ENCODE assay signal across 8 cellular contexts in the genomic region with DNA sequence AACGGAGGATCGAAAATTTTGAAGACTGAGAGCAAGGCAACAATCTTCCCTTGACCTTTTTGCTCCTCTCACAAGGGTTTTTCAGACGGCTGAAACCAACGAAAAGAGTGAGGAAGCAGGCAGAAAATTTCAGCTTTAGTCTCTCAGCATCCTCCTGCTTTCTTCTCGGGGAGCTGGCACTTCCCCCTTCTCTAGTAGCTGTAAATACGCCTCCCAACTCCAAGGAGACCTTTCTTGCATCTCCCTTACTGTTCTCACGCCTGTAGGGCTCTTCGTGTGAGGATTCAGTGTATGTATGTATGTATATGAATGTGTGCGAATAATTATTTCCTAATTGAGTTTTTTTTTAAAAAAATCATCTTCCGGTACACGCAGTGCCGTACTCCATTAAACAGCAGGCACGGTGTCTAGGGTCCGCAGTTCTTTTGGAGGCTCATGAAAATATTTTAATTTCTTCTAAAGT.
DNase-seq lines count a peak whose midpoint lies in the region; ATAC-seq and TF ChIP-seq lines count a peak whose summit lies in the region.

No MANE protein-coding gene starts in this region.

- peak overlapping the region; percentile 84 for H3K27ac ChIP-seq in neuronal stem cell (replicated peaks; ENCODE audit: low read length)

- no peak overlapping the region for H2BK15ac ChIP-seq in neuronal stem cell (ENCODE audit: low read length)

- H3K4me2 ChIP-seq in neuronal stem cell (ENCODE audit: insufficient read depth, low read length, poor library complexity, severe bottlenecking) = peak overlapping the region; percentile 65

- H4K91ac ChIP-seq in neuronal stem cell (ENCODE audit: low read depth, low read length, poor library complexity) = no peak overlapping the region

- H3K27me3 ChIP-seq in neuronal stem cell (ENCODE audit: control insufficient read depth in 3 of 3, insufficient read depth in 3 of 3, low read depth in 1 of 3, low read length in 3 of 3) = no peaks in the 10 kb centered on the region

- H3K79me1 ChIP-seq in neuronal stem cell (ENCODE audit: low read depth, low read length) = no peaks in the 10 kb centered on the region

- no peak overlapping the region for H4K8ac ChIP-seq in neuronal stem cell (ENCODE audit: low read depth, low read length)

- H2BK5ac ChIP-seq in neuronal stem cell (ENCODE audit: low read length) = no peak overlapping the region

- H3K27me3 Mint-ChIP-seq in activated CD4-positive, alpha-beta memory T cell treated with anti-CD3 and anti-CD28 coated beads for 36 hours = no peaks in the 10 kb centered on the region

- H2BK120ac ChIP-seq in neuronal stem cell (ENCODE audit: low read depth, low read length) = no peak overlapping the region

- no CpG with 5 or more reads among the region's 14 CpGs for WGBS in neuronal stem cell (ENCODE audit: extremely low coverage in 2 of 2, insufficient read length in 2 of 2, insufficient replicate concordance in 1 of 2), 2 donors

- no peak overlapping the region for H3K4ac ChIP-seq in neuronal stem cell (ENCODE audit: low read length)

- no peak overlapping the region for H3K18ac ChIP-seq in neuronal stem cell (ENCODE audit: low read length)

- no peaks in the 10 kb centered on the region for H3K4me1 ChIP-seq in neuronal stem cell (ENCODE audit: control insufficient read depth in 2 of 2, insufficient read depth in 1 of 2, low read depth in 1 of 2, low read length in 2 of 2)

- H3K4me3 ChIP-seq in fibroblast of pulmonary artery (replicated peaks; ENCODE audit: low read depth, low read length) (peak overlapping the region; percentile 78), neuronal stem cell (ENCODE audit: low read length in 2 of 2) (peak overlapping the region; percentile 69 to 85)

- no peak overlapping the region for H3K14ac ChIP-seq in neuronal stem cell (ENCODE audit: low read length)

- intact Hi-C loops in activated CD4-positive, alpha-beta memory T cell treated with anti-CD3 and anti-CD28 coated beads for 36 hours (cut with micrococcal nuclease) = loop anchor here (2.0 to 10.0 kb wide), 7 partner anchors 26 to 960 kb away; a partner anchor contains a TSS

- peaks cover 2% of the 10 kb centered on the region for H3K36me3 Mint-ChIP-seq in activated CD4-positive, alpha-beta memory T cell treated with anti-CD3 and anti-CD28 coated beads for 36 hours

- no peaks in the 10 kb centered on the region for H3K9me3 Mint-ChIP-seq in activated CD4-positive, alpha-beta memory T cell treated with anti-CD3 and anti-CD28 coated beads for 36 hours

- H3K4me3 Mint-ChIP-seq in activated CD4-positive, alpha-beta memory T cell treated with anti-CD3 and anti-CD28 coated beads for 36 hours = peak overlapping the region; percentile 78

- ATAC-seq in GM21390 (IDR thresholded peaks at IDR 0.05; ENCODE audit: unreplicated experiment) = peak; percentile 11

- no peak overlapping the region for H2BK12ac ChIP-seq in neuronal stem cell (ENCODE audit: low read length)

- H3K4me1 Mint-ChIP-seq in activated CD4-positive, alpha-beta memory T cell treated with anti-CD3 and anti-CD28 coated beads for 36 hours (ENCODE audit: low read depth) = peaks cover 43% of the 10 kb centered on the region

- H3K36me3 ChIP-seq in neuronal stem cell (replicated peaks in 1 of 2; ENCODE audit: control insufficient read depth in 2 of 2, insufficient read depth in 2 of 2, low read length in 2 of 2) = no peaks in the 10 kb centered on the region

- CTCF ChIA-PET in activated CD4-positive, alpha-beta memory T cell treated with anti-CD3 and anti-CD28 coated beads for 36 hours (lab: Charles Lee) = interaction anchor here (0.7 to 2.7 kb wide), 7 partner anchors 10 to 423 kb away, joined by 3 to 20 read pairs (median 5); a partner anchor contains a TSS

- no peak overlapping the region for H2AK5ac ChIP-seq in neuronal stem cell (ENCODE audit: low read depth, low read length)

- H3K27ac Mint-ChIP-seq in activated CD4-positive, alpha-beta memory T cell treated with anti-CD3 and anti-CD28 coated beads for 36 hours = peak overlapping the region; percentile 93

- H3K9ac ChIP-seq in neuronal stem cell (ENCODE audit: low read depth, low read length, poor library complexity) = peak overlapping the region; percentile 67

- no peak overlapping the region for H3K23ac ChIP-seq in neuronal stem cell (ENCODE audit: low read depth, low read length, poor library complexity)

- TF ChIP-seq CTCF in fibroblast of pulmonary artery (IDR thresholded peaks at IDR 0.05; ENCODE audit: low read length, missing control alignments) = no peak

- DNase-seq in COLO668 (lab: John Stamatoyannopoulos, UW; ENCODE audit: unreplicated experiment) (peak; percentile 18), NCI-H1105 (lab: John Stamatoyannopoulos, UW) (peak; percentile 27), fibroblast of pulmonary artery (ENCODE audit: low read depth) (peak; percentile 46), neuronal stem cell (ENCODE audit: low spot score) (no peak)
- no peak for DNase-seq in activated CD4-positive, alpha-beta memory T cell treated with anti-CD3 and anti-CD28 coated beads for 36 hours
- no peak for DNase-seq in NK-92 treated with Interleukin-12 subunit alpha and Interleukin-12 subunit beta, amount 100 ng/mL, for 24 hours (lab: John Stamatoyannopoulos, UW)
- DNase-seq in stimulated activated CD4-positive, alpha-beta T cell treated with anti-CD3 and anti-CD28 coated beads, Interleukin-1b, Interleukin-23, amount 100 ng/mL, for 48 hours = no peak

- peak overlapping the region; percentile 76 for H2AFZ ChIP-seq in neuronal stem cell (ENCODE audit: low read length)

- POLR2A ChIA-PET in activated CD4-positive, alpha-beta memory T cell treated with anti-CD3 and anti-CD28 coated beads for 36 hours (lab: Charles Lee) = interaction anchor here (0.9 to 8.0 kb wide), 14 partner anchors 11 to 975 kb away, joined by 3 to 202 read pairs (median 18); a partner anchor contains a TSS

- no peaks in the 10 kb centered on the region for H3K9me3 ChIP-seq in neuronal stem cell (replicated peaks in 1 of 2; ENCODE audit: control insufficient read depth in 2 of 2, insufficient read depth in 1 of 2, low read depth in 1 of 2, low read length in 2 of 2)

Comparison
In these comparisons a context has a peak if more than half of its experiments do, and no peak if none do; other contexts are left out.
1. DNase-seq: peak in COLO668 (single experiment), NCI-H1105 (single experiment) and fibroblast of pulmonary artery (single experiment); none in activated CD4-positive, alpha-beta memory T cell treated with anti-CD3 and anti-CD28 coated beads for 36 hours (single experiment), neuronal stem cell (single experiment), NK-92 treated with Interleukin-12 subunit alpha and Interleukin-12 subunit beta, amount 100 ng/mL, for 24 hours (single experiment) and stimulated activated CD4-positive, alpha-beta T cell treated with anti-CD3 and anti-CD28 coated beads, Interleukin-1b, Interleukin-23, amount 100 ng/mL, for 48 hours (single experiment).